In the genomic region with DNA sequence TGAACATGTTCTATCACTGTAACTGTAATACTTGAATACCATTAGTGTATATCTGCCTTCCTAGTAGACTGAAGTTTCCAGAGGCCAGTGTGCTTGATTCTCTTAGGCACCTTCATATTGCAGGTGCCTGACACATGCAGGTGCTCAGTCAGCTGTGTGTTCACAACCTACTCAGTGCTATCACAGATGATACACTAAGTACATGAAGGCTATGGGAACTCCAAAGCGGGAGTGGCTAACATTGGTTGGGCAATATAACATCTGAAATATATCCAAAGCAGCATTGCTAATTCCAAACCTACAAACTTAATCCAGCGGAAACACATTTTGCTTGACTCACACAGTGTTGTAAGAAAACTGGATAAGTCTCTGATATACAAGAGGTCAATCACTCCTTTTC, we compare ENCODE assay signal across 9 cellular contexts.
"Had no signal": no experiment of that assay in that cellular context is flagged by ENCODE, and none has a peak within 500 bp of the region (broad histone marks: within the 10 kb centered on the region; RNA-seq: fewer than 3 reads in every experiment).

No MANE protein-coding gene starts in this region.

- DNase-seq: GM23248, GOT3, H7, H9, HCEC 1CT, HFFc6 had no signal

- H3K4me3 ChIP-seq: GM23248, GM23338, HAP-1 had no signal

- H3K27ac ChIP-seq: GM23248 had no signal

- H3K9me3 ChIP-seq: HAP-1 had no signal

- ATAC-seq: GM23338, HCT116 had no signal

- H3K4me1 ChIP-seq: HAP-1 had no signal

- H3K36me3 ChIP-seq: HAP-1 had no signal
